In the genomic region with DNA sequence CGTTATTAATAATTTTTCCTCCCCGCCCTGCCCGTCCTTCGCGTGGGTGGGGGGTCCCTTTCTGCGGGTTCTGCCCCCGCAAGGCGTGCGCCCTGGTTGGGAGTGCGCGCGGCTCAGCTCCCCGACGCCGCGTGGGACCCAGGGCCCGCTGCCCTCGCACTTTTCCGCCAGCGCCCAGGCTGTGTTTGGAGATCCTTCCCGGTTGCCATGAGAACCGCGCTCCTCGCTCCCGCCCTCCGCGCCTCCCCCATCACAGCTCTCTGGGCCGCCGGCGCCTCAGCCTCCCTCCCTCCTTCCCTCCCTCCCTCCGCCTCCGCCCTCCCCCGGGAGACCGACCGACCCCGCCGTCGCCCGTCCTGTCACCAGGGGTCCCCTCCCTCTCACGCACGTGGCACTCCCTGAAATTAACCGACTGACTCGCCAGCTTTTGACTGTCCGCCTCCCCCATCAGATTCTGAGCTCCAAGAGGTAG, we compare ENCODE assay signal across 8 cellular contexts. TPM values are rescaled to one million over a fixed set of nuclear protein-coding genes. Genes with fewer than 3 reads are reported as not detected.
A peak's percentile ranks its signal among the peaks of the same experiment; 100 is the strongest.
DNase-seq lines count a peak whose midpoint lies in the region; ATAC-seq, FAIRE-seq and TF ChIP-seq lines count a peak whose summit lies in the region.

No MANE protein-coding gene starts in this region.

- TF ChIP-seq CTCF in GM06990 (IDR thresholded peaks at IDR 0.05; ENCODE audit: insufficient read depth, low read length, poor library complexity, severe bottlenecking) (no peak), smooth muscle cell (IDR thresholded peaks at IDR 0.05; ENCODE audit: borderline replicate concordance, insufficient read depth, poor library complexity, severe bottlenecking) (no peak)

- peak overlapping the region; percentile 57 for H2AFZ ChIP-seq in smooth muscle cell (ENCODE audit: low read depth)

- H3F3A ChIP-seq in smooth muscle cell (ENCODE audit: low read depth) = peaks cover 7% of the 10 kb centered on the region

- DNase-seq in GM06990 (ENCODE audit: extremely low read depth, insufficient read length) (peak; percentile 82), NCI-H2081 treated with DMSO at 0.1 percent for 48 hours (lab: John Stamatoyannopoulos, UW) (peak; percentile 35), UCSD-AML1 (lab: John Stamatoyannopoulos, UW; ENCODE audit: unreplicated experiment) (peak; percentile 93), cerebellum (ENCODE audit: low spot score) (peak; percentile 88), islet precursor cell (peak; percentile 95), smooth muscle cell (lab: John Stamatoyannopoulos, UW; ENCODE audit: unreplicated experiment) (peak; percentile 84), H54 (ENCODE audit: insufficient read length, low spot score) (no peak)

- H3K36me3 ChIP-seq in GM06990 (ENCODE audit: control insufficient read depth, insufficient read depth, low read length) = no peaks in the 10 kb centered on the region
- no peaks in the 10 kb centered on the region for H3K36me3 ChIP-seq in smooth muscle cell (ENCODE audit: low read depth)

- H3K4me2 ChIP-seq in smooth muscle cell = peak overlapping the region; percentile 82

- no peak for TF ChIP-seq POLR2A in H54 (IDR thresholded peaks at IDR 0.05; ENCODE audit: low read depth, low read length)

- peak overlapping the region; percentile 96 for H3K9ac ChIP-seq in smooth muscle cell (ENCODE audit: low read depth)

- H4K20me1 ChIP-seq in smooth muscle cell (ENCODE audit: low read depth) = peaks cover 18% of the 10 kb centered on the region

- peak overlapping the region; percentile 33 for H3K4me3 ChIP-seq in GM06990 (replicated peaks; ENCODE audit: low read depth, low read length)
- peak overlapping the region; percentile 53 for H3K4me3 ChIP-seq in smooth muscle cell

- peak overlapping the region; percentile 99 for H3K27ac ChIP-seq in smooth muscle cell (ENCODE audit: low read depth)

- no peak for FAIRE-seq in H54 (lab: Jason Lieb, UNC)

- peaks cover 6% of the 10 kb centered on the region for H3K79me2 ChIP-seq in smooth muscle cell (ENCODE audit: low read depth)

- ATAC-seq in GM21619 (IDR thresholded peaks at IDR 0.05; ENCODE audit: unreplicated experiment) = no peak

- no peaks in the 10 kb centered on the region for H3K9me3 ChIP-seq in smooth muscle cell (replicated peaks; ENCODE audit: low read depth)

- H3K27me3 ChIP-seq in GM06990 (replicated peaks; ENCODE audit: control insufficient read depth, insufficient read depth, low read length) (no peaks in the 10 kb centered on the region), smooth muscle cell (ENCODE audit: low read depth) (no peaks in the 10 kb centered on the region)

- WGBS in smooth muscle cell (ENCODE audit: low lambda C conversion rate) = under 1% methylated on average over 28 of the region's 44 CpGs

- H3K4me1 ChIP-seq in smooth muscle cell (ENCODE audit: low read depth) = peaks cover 13% of the 10 kb centered on the region

RNA-seq across cellular contexts. Expression of a gene that starts 2.4 kb away (rescaled TPM):
- total RNA-seq in cerebellum = 32.2 TPM
- 36.0 and 44.1 TPM in 2 replicates for total RNA-seq in smooth muscle cell
- polyA plus RNA-seq in smooth muscle cell = 124 and 133 TPM in 2 replicates

RNA-seq across cellular contexts. Expression of a gene that starts 19.4 kb away (rescaled TPM):
- total RNA-seq in cerebellum = 1.00 TPM
- 0.67 TPM in 1 of 2 replicates, not detected in the other for total RNA-seq in smooth muscle cell
- polyA plus RNA-seq in smooth muscle cell = 0.34 TPM in 1 of 2 replicates, not detected in the other

RNA-seq across cellular contexts. Expression of a gene that starts 21.1 kb away (rescaled TPM):
- total RNA-seq in cerebellum = 43.2 TPM
- total RNA-seq in smooth muscle cell = 16.4 and 60.1 TPM in 2 replicates
- 56.9 and 89.5 TPM in 2 replicates for polyA plus RNA-seq in smooth muscle cell

RNA-seq across cellular contexts. Expression of a gene that starts 30.9 kb away (rescaled TPM):
- 0.36 TPM for total RNA-seq in cerebellum
- total RNA-seq in smooth muscle cell = 18.8 and 30.9 TPM in 2 replicates
- 40.4 and 42.8 TPM in 2 replicates for polyA plus RNA-seq in smooth muscle cell
